12 cellular contexts compared by ENCODE assay signal in genomic region chr10:74743401-74743800, GRCh38.
"Had no signal": no experiment of that assay in that cellular context is flagged by ENCODE, and none has a peak within 500 bp of the region (broad histone marks: within the 10 kb centered on the region; RNA-seq: fewer than 3 reads in every experiment).

No MANE protein-coding gene starts in this region.

- H3K27me3 ChIP-seq: gastroesophageal sphincter, ovary, testis had no signal

- H3K4me3 ChIP-seq: coronary artery, gastroesophageal sphincter, ovary, testis had no signal

- DNase-seq: activated CD4-positive, alpha-beta T cell treated with anti-CD3 and anti-CD28 coated beads, Interleukin-2, amount 50 U/mL, for 48 hours; activated CD4-positive, CD25-positive, alpha-beta regulatory T cell treated with anti-CD3 and anti-CD28 coated beads, Interleukin-2, amount 50 U/mL, for 72 hours; activated naive CD4-positive, alpha-beta T cell treated with anti-CD3 and anti-CD28 coated beads, Interleukin-2, amount 10 ng/mL, durations not matched to agents 7 days and 5 days; central memory CD4-positive, alpha-beta T cell; effector CD8-positive, alpha-beta T cell; left ventricle myocardium superior; ovary; stimulated activated CD4-positive, alpha-beta T cell treated with anti-CD3 and anti-CD28 coated beads, Interleukin-2, amount 100 ng/mL, for 48 hours; stimulated activated naive CD8-positive, alpha-beta T cell treated with anti-CD3 and anti-CD28 coated beads, Interleukin-15, amount 100 ng/mL, for 72 hours; testis had no signal

- H3K36me3 ChIP-seq: gastroesophageal sphincter, ovary had no signal

- ATAC-seq: gastroesophageal sphincter; left ventricle myocardium superior; stimulated activated naive CD8-positive, alpha-beta T cell treated with anti-CD3 and anti-CD28 coated beads, Interleukin-15, amount 100 ng/mL, for 72 hours had no signal
